In genomic region chr11:85685131-85685819, GRCh38 we compare ENCODE assay signal across 7 cellular contexts. TPM values are rescaled to one million over a fixed set of nuclear protein-coding genes. Genes with fewer than 3 reads are reported as not detected.
DNase-seq lines count a peak whose midpoint lies in the region; ATAC-seq and TF ChIP-seq lines count a peak whose summit lies in the region.
"Had no signal": no experiment of that assay in that cellular context is flagged by ENCODE, and none has a peak within 500 bp of the region (broad histone marks: within the 10 kb centered on the region; RNA-seq: fewer than 3 reads in every experiment).

No MANE protein-coding gene starts in this region.

- peak; percentile 18 for DNase-seq in NCI-H1105 treated with DMSO at 0.1 percent for 48 hours (lab: John Stamatoyannopoulos, UW)
- no peak for DNase-seq in NCI-H1105 (lab: John Stamatoyannopoulos, UW)
- DNase-seq in left cardiac atrium: no peak
- DNase-seq in tibial artery: no peak
- DNase-seq in DMS153 (lab: John Stamatoyannopoulos, UW): no peak
- DNase-seq in PC-3: no peak
- DNase-seq: NCI-H2081 had no signal

- no peaks in the 10 kb centered on the region for H3K27me3 ChIP-seq in tibial artery
- H3K27me3 ChIP-seq in PC-3 (ENCODE audit: low read length): no peaks in the 10 kb centered on the region

- H3K9me2 ChIP-seq in PC-3 (replicated peaks; ENCODE audit: low read length): no peaks in the 10 kb centered on the region

- H3K36me3 ChIP-seq in tibial artery: peaks cover 0 to 3% (median 0%) of the 10 kb centered on the region in 3 donors
- H3K36me3 ChIP-seq in PC-3 (ENCODE audit: low read depth, low read length): no peaks in the 10 kb centered on the region; the same call in 1 of the 2 replicates

- no TSS peak for BruUV-seq in PC-3 (replicated peaks; lab: Mats Ljungman, UMichigan)

- H3K79me2 ChIP-seq in PC-3 (ENCODE audit: low read length): no peaks in the 10 kb centered on the region

- no peaks in the 10 kb centered on the region for H3F3A ChIP-seq in PC-3 (ENCODE audit: low read length, unreplicated experiment)

- POLR2A ChIA-PET in PC-3 (lab: Charles Lee; ENCODE audit: unreplicated experiment): no interaction called here

- CTCF ChIA-PET in PC-3 (lab: Charles Lee): no interaction called here

- intact Hi-C loops in left cardiac atrium (cut with DNase I) (no loop called here), tibial artery (cut with DNase I; ENCODE audit: low total_unique reads) (no loop called here), PC-3 (cut with micrococcal nuclease) (no loop called here)

- peaks cover 0 to 25% (median 10%) of the 10 kb centered on the region in 4 donors for H3K4me1 ChIP-seq in tibial artery
- H3K4me1 ChIP-seq in PC-3 (ENCODE audit: insufficient read depth, low read length): no peaks in the 10 kb centered on the region

- TF ChIP-seq CTCF in tibial artery (IDR thresholded peaks at IDR 0.05) (no peak), PC-3 (conservative IDR thresholded peaks at IDR 0.05; ENCODE audit: low read depth, low read length) (no peak)

- no peak overlapping the region for H3K9ac ChIP-seq in PC-3 (ENCODE audit: low read length)

- H3K27ac ChIP-seq in tibial artery (peak overlapping the region; percentile 74 to 80), PC-3 (ENCODE audit: low read length) (no peak overlapping the region)

- H3K4me3 ChIP-seq in tibial artery (peak overlapping the region; percentile 49 to 58), PC-3 (ENCODE audit: low read length) (no peak overlapping the region)

- peak; percentile 12 to 38 for ATAC-seq in left cardiac atrium
- no peak for ATAC-seq in PC-3

- no peak overlapping the region for H2AFZ ChIP-seq in PC-3 (ENCODE audit: low read length)

- no peaks in the 10 kb centered on the region for H4K20me1 ChIP-seq in PC-3 (ENCODE audit: low read length)

- H3K9me3 ChIP-seq in tibial artery (no peaks in the 10 kb centered on the region), PC-3 (ENCODE audit: low read length) (no peaks in the 10 kb centered on the region)

- no peak overlapping the region for H3K4me2 ChIP-seq in PC-3 (ENCODE audit: low read length)

RNA-seq across cellular contexts. Expression of gene CCDC89, which starts 0.7 kb away (rescaled TPM):
- total RNA-seq in left cardiac atrium: 1 to 10 TPM in 1 of 2 donors, under 1 TPM in 1; 0.39 to 1.0 TPM
- total RNA-seq in PC-3 (2014; rRNA removed): 0.55 TPM in 1 of 2 replicates, not detected in the other

RNA-seq across cellular contexts. Expression of gene CREBZF, which starts 20.3 kb away (rescaled TPM):
- total RNA-seq in left cardiac atrium (10 to 100 TPM; 13.8 to 17.1 TPM), PC-3 (2014; rRNA removed) (75.0 and 114 TPM in 2 replicates)

RNA-seq across cellular contexts. Expression of gene TMEM126A, which starts 37.5 kb away (rescaled TPM):
- total RNA-seq in left cardiac atrium (10 to 100 TPM; 59.8 to 61.5 TPM), PC-3 (2014; rRNA removed) (34.0 and 37.8 TPM in 2 replicates)

RNA-seq across cellular contexts. Expression of gene TMEM126B, which starts 56.9 kb away (rescaled TPM):
- total RNA-seq in left cardiac atrium: 10 to 100 TPM; 48.4 to 55.5 TPM
- total RNA-seq in PC-3 (2014; rRNA removed): 62.1 and 79.5 TPM in 2 replicates

RNA-seq across cellular contexts. Expression of gene DLG2, which starts 58.1 kb away (rescaled TPM):
- total RNA-seq in left cardiac atrium (1 to 10 TPM; 5.9 to 7.4 TPM), PC-3 (2014; rRNA removed) (0.58 and 4.3 TPM in 2 replicates)
